ENCODE assay signal across 17 cellular contexts in the genomic region with DNA sequence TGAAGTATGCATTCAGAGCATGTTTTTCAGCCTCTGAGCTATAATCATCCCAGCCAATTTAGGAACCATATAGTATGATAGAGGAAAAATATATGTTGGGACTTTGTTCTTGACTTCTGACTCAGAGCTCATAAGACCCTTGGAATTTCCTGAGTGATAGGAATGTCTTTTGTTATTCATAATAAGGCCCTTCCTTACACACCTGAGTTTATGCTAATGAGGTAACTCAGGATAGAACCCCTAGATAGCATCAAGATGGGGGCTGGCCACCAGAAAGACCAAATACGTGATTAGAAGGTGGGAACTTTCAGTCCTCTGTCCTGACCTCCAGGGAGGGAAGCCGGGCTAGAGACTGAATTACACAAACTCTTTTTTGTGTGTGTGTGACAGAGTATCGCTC. TPM values are rescaled to one million over a fixed set of nuclear protein-coding genes. Genes with fewer than 3 reads are reported as not detected.
DNase-seq lines count a peak whose midpoint lies in the region; ATAC-seq, FAIRE-seq and TF ChIP-seq lines count a peak whose summit lies in the region.
"Had no signal": no experiment of that assay in that cellular context is flagged by ENCODE, and none has a peak within 500 bp of the region (broad histone marks: within the 10 kb centered on the region; RNA-seq: fewer than 3 reads in every experiment).

No MANE protein-coding gene starts in this region.

- no peaks in the 10 kb centered on the region; the same call in 1 of the 2 replicates for H3F3A ChIP-seq in MM.1S (ENCODE audit: insufficient read depth, low read length)

- H3K4me3 ChIP-seq in left ventricle myocardium inferior (no peak overlapping the region), heart left ventricle (no peak overlapping the region), bronchial epithelial cell (ENCODE audit: low read depth, low read length) (no peak overlapping the region), iPS-20b (ENCODE audit: low read length) (peak overlapping the region; percentile 46; the same call in 1 of the 2 replicates), psoas muscle (no peak overlapping the region), MM.1S (ENCODE audit: low read length) (no peak overlapping the region)
- H3K4me3 ChIP-seq: HAP-1, MG63 had no signal

- H3K9me2 ChIP-seq in MM.1S (replicated peaks; ENCODE audit: insufficient read depth, low read length): no peaks in the 10 kb centered on the region

- TF ChIP-seq CTCF in left ventricle myocardium inferior (IDR thresholded peaks at IDR 0.05; ENCODE audit: borderline replicate concordance): no peak
- TF ChIP-seq CTCF in heart left ventricle (IDR thresholded peaks at IDR 0.05): no peak
- no peak for TF ChIP-seq CTCF in bronchial epithelial cell (IDR thresholded peaks at IDR 0.05; ENCODE audit: insufficient read depth, low read length, severe bottlenecking)
- no peak for TF ChIP-seq CTCF in psoas muscle (IDR thresholded peaks at IDR 0.05)
- TF ChIP-seq CTCF in MM.1S (IDR thresholded peaks at IDR 0.05; ENCODE audit: low read length): no peak

- no peaks in the 10 kb centered on the region for H4K20me1 ChIP-seq in MM.1S (ENCODE audit: insufficient read depth, low read length)

- H3K36me3 ChIP-seq in left ventricle myocardium inferior (no peaks in the 10 kb centered on the region), heart left ventricle (no peaks in the 10 kb centered on the region), bronchial epithelial cell (ENCODE audit: control insufficient read depth, insufficient read depth, low read length) (no peaks in the 10 kb centered on the region), iPS-20b (ENCODE audit: insufficient read depth, low read depth, low read length) (no peaks in the 10 kb centered on the region), psoas muscle (ENCODE audit: insufficient read depth in 1 of 2, low read depth in 1 of 2) (no peaks in the 10 kb centered on the region), MM.1S (replicated peaks; ENCODE audit: insufficient read depth, low read length) (no peaks in the 10 kb centered on the region)
- H3K36me3 ChIP-seq: HAP-1, MG63 had no signal

- H3K27ac ChIP-seq in left ventricle myocardium inferior (replicated peaks) (peak overlapping the region; percentile 85), heart left ventricle (no peak overlapping the region), iPS-20b (ENCODE audit: low read length) (no peak overlapping the region), psoas muscle (no peak overlapping the region), MM.1S (ENCODE audit: low read length) (no peak overlapping the region)
- H3K27ac ChIP-seq: HL-60 had no signal

- no peak overlapping the region for H3K4me2 ChIP-seq in MM.1S (ENCODE audit: low read depth, low read length)

- H3K9me3 ChIP-seq in left ventricle myocardium inferior (replicated peaks): no peaks in the 10 kb centered on the region
- no peaks in the 10 kb centered on the region for H3K9me3 ChIP-seq in heart left ventricle
- H3K9me3 ChIP-seq in iPS-20b (ENCODE audit: insufficient read depth, low read depth, low read length): no peaks in the 10 kb centered on the region
- H3K9me3 ChIP-seq in psoas muscle: no peaks in the 10 kb centered on the region
- no peaks in the 10 kb centered on the region for H3K9me3 ChIP-seq in MM.1S (replicated peaks; ENCODE audit: insufficient read depth, low read length)
- H3K9me3 ChIP-seq: HAP-1, MG63 had no signal

- H3K79me2 ChIP-seq in MM.1S (ENCODE audit: low read length): no peaks in the 10 kb centered on the region

- no peak for TF ChIP-seq POLR2A in heart left ventricle (IDR thresholded peaks at IDR 0.05)

- H3K27me3 ChIP-seq in left ventricle myocardium inferior (ENCODE audit: low read depth) (no peaks in the 10 kb centered on the region), heart left ventricle (no peaks in the 10 kb centered on the region), bronchial epithelial cell (ENCODE audit: control insufficient read depth, insufficient read depth, low read length) (no peaks in the 10 kb centered on the region), iPS-20b (ENCODE audit: insufficient read depth, low read length) (no peaks in the 10 kb centered on the region), psoas muscle (ENCODE audit: insufficient read depth in 3 of 3, low read length in 2 of 3) (no peaks in the 10 kb centered on the region), MM.1S (replicated peaks; ENCODE audit: insufficient read depth, low read length) (no peaks in the 10 kb centered on the region)
- H3K27me3 ChIP-seq: MG63 had no signal

- ATAC-seq in heart left ventricle (no peak), psoas muscle (no peak), HG03045 (IDR thresholded peaks at IDR 0.05; ENCODE audit: unreplicated experiment) (no peak)

- H3K4me1 ChIP-seq in left ventricle myocardium inferior: peaks cover 45% of the 10 kb centered on the region
- peaks cover 0 to 35% (median 5%) of the 10 kb centered on the region in 12 donors for H3K4me1 ChIP-seq in heart left ventricle
- H3K4me1 ChIP-seq in iPS-20b (ENCODE audit: insufficient read depth, low read length): peaks cover 19% of the 10 kb centered on the region
- peaks cover 20% of the 10 kb centered on the region for H3K4me1 ChIP-seq in psoas muscle
- H3K4me1 ChIP-seq in MM.1S (ENCODE audit: low read length): peaks cover 17% of the 10 kb centered on the region
- H3K4me1 ChIP-seq: HAP-1 had no signal

- H3K9ac ChIP-seq in iPS-20b (ENCODE audit: low read depth, low read length): peak overlapping the region; percentile 39; the same call in 1 of the 2 replicates
- no peak overlapping the region for H3K9ac ChIP-seq in MM.1S (ENCODE audit: low read length)

- 78 to 88% (median 82%) methylated on average over 3 of the region's 3 CpGs for WGBS in heart left ventricle, 4 donors
- WGBS in psoas muscle, 3 donors: 62 to 78% (median 78%) methylated on average over 3 of the region's 3 CpGs

- H2AFZ ChIP-seq in MM.1S (ENCODE audit: low read length): no peak overlapping the region

- DNase-seq in left ventricle myocardium inferior (no peak), heart left ventricle (no peak), bronchial epithelial cell (ENCODE audit: low read depth) (peak; percentile 89), mesenteric fat pad (ENCODE audit: low spot score) (no peak), psoas muscle (no peak), MM.1S (no peak)
- DNase-seq: C1 segment of cervical spinal cord, DMS153, NCI-H187 treated with DMSO at 0.1 percent for 48 hours, NCI-H2171, NCI-H510A treated with DMSO at 0.1 percent for 48 hours had no signal

- intact Hi-C loops in left ventricle myocardium inferior (cut with micrococcal nuclease): no loop called here
- intact Hi-C loops in heart left ventricle (cut with DNase I): no loop called here
- intact Hi-C loops in psoas muscle (cut with DNase I): no loop called here

- FAIRE-seq in bronchial epithelial cell (lab: Jason Lieb, UNC): no peak
- FAIRE-seq: GM18507 had no signal

RNA-seq across cellular contexts. Expression of gene PLEK2, which starts 32.4 kb away (rescaled TPM):
- not detected for total RNA-seq in left ventricle myocardium inferior
- 1 to 10 TPM in 2 of 9 donors, under 1 TPM in 3, not detected in 4; 0.30 to 2.6 (median 0.90) TPM for total RNA-seq in heart left ventricle
- polyA plus RNA-seq in heart left ventricle: under 1 TPM; 0.76 to 0.87 TPM
- total RNA-seq in bronchial epithelial cell: 20.4 and 111 TPM in 2 replicates
- 0.64 TPM for total RNA-seq in mesenteric fat pad
- total RNA-seq in psoas muscle: under 1 TPM in 2 of 4 donors, not detected in 2; 0.59 to 0.77 TPM
- 1 to 10 TPM in 1 of 3 donors, under 1 TPM in 1, not detected in 1; 0.05 to 2.1 TPM for polyA plus RNA-seq in psoas muscle

RNA-seq across cellular contexts. Expression of gene TMEM229B, which starts 44.1 kb away (rescaled TPM):
- total RNA-seq in left ventricle myocardium inferior: 1.4 TPM
- 1 to 10 TPM in 8 of 9 donors, under 1 TPM in 1; 0.69 to 6.5 (median 2.0) TPM for total RNA-seq in heart left ventricle
- polyA plus RNA-seq in heart left ventricle: 1 to 10 TPM in 1 of 2 donors, under 1 TPM in 1; 0.80 to 1.2 TPM
- 0.26 and 1.2 TPM in 2 replicates for total RNA-seq in bronchial epithelial cell
- 1.7 TPM for total RNA-seq in mesenteric fat pad
- 1 to 10 TPM in 1 of 4 donors, under 1 TPM in 3; 0.46 to 1.2 (median 0.72) TPM for total RNA-seq in psoas muscle
- under 1 TPM; 0.14 to 0.52 (median 0.48) TPM for polyA plus RNA-seq in psoas muscle
